ENCODE assay signal across 15 cellular contexts in genomic region chr15:31177936-31178335, GRCh38.
"Had no signal": no experiment of that assay in that cellular context is flagged by ENCODE, and none has a peak within 500 bp of the region (broad histone marks: within the 10 kb centered on the region; RNA-seq: fewer than 3 reads in every experiment).

No MANE protein-coding gene starts in this region.

- H3K4me1 ChIP-seq: testis had no signal

- ATAC-seq: mucosa of descending colon; naive thymus-derived CD8-positive, alpha-beta T cell; stimulated activated naive CD8-positive, alpha-beta T cell treated with anti-CD3 and anti-CD28 coated beads, Interleukin-15, amount 100 ng/mL, for 72 hours had no signal

- H3K27ac ChIP-seq: coronary artery, testis had no signal

- H3K9me3 ChIP-seq: testis had no signal

- H3K27ac Mint-ChIP-seq: activated CD4-positive, alpha-beta memory T cell treated with anti-CD3 and anti-CD28 coated beads, Interleukin-2, amount 10 ng/mL, durations not matched to agents 7 days and 5 days; naive thymus-derived CD8-positive, alpha-beta T cell had no signal

- H3K27me3 ChIP-seq: testis had no signal

- H3K27me3 Mint-ChIP-seq: stimulated activated naive CD8-positive, alpha-beta T cell treated with anti-CD3 and anti-CD28 coated beads, Interleukin-15, amount 100 ng/mL, for 72 hours had no signal

- H3K4me3 Mint-ChIP-seq: activated CD4-positive, alpha-beta memory T cell treated with anti-CD3 and anti-CD28 coated beads, Interleukin-2, amount 10 ng/mL, durations not matched to agents 7 days and 5 days; naive thymus-derived CD8-positive, alpha-beta T cell; stimulated activated naive CD8-positive, alpha-beta T cell treated with anti-CD3 and anti-CD28 coated beads, Interleukin-15, amount 100 ng/mL, for 72 hours had no signal

- H3K4me3 ChIP-seq: coronary artery, mucosa of descending colon, testis had no signal

- DNase-seq: activated CD4-positive, alpha-beta memory T cell treated with anti-CD3 and anti-CD28 coated beads, Interleukin-2, amount 10 ng/mL, durations not matched to agents 7 days and 5 days; activated CD4-positive, alpha-beta T cell treated with anti-CD3 and anti-CD28 coated beads for 1 hour; activated T-cell treated with anti-CD3 and anti-CD28 coated beads, Interleukin-2, amount 50 U/mL, for 48 hours; caudate nucleus; effector memory CD4-positive, alpha-beta T cell; hippocampal formation; mucosa of descending colon; naive thymus-derived CD8-positive, alpha-beta T cell; occipital lobe; stimulated activated CD4-positive, alpha-beta T cell treated with anti-CD3 and anti-CD28 coated beads, Interleukin-15, amount 100 ng/mL, for 24 hours; stimulated activated CD4-positive, alpha-beta T cell treated with anti-CD3 and anti-CD28 coated beads, Interleukin-4, amount 100 ng/mL, for 24 hours; stimulated activated naive CD8-positive, alpha-beta T cell treated with anti-CD3 and anti-CD28 coated beads, Interleukin-15, amount 100 ng/mL, for 72 hours; SW 1271; testis had no signal
